36 cellular contexts compared by ENCODE assay signal in the genomic region with DNA sequence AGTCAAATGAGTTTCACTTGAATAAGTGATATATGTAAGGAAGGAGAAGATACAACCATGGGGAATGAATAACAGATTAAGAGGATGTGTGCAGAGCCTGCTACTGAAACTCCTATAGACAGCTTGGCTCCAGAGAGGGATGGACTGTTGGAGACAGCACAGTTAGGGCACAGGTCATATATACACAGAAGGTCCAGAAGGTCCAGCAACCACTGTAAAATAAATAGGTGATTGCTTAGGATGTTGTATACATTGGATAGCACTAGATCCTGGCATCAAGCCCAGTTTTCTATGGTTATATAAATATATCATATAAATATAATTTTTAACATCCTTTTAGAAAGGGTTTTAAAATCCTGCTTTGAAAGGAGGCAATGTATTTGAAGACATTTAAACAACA.
"Had no signal": no experiment of that assay in that cellular context is flagged by ENCODE, and none has a peak within 500 bp of the region (broad histone marks: within the 10 kb centered on the region; RNA-seq: fewer than 3 reads in every experiment).

No MANE protein-coding gene starts in this region.

- H3K27me3 ChIP-seq: brain microvascular endothelial cell, MG63, Peyer's patch had no signal

- DNase-seq: activated B cell treated with CpG ODN at 0.5 μM for 24 hours; activated CD4-positive, alpha-beta memory T cell treated with anti-CD3 and anti-CD28 coated beads for 36 hours; activated CD4-positive, alpha-beta T cell treated with anti-CD3 and anti-CD28 coated beads for 4 hours; activated CD4-positive, alpha-beta T cell treated with anti-CD3 and anti-CD28 coated beads, Interleukin-2, amount 50 U/mL, for 1 hour; activated CD4-positive, CD25-positive, alpha-beta regulatory T cell treated with anti-CD3 and anti-CD28 coated beads, Interleukin-2, amount 50 U/mL, for 72 hours; activated CD8-positive, alpha-beta memory T cell treated with anti-CD3 and anti-CD28 coated beads, Interleukin-2, amount 50 U/mL, for 4 hours; activated naive CD4-positive, alpha-beta T cell treated with anti-CD3 and anti-CD28 coated beads, Interleukin-2, amount 10 ng/mL, durations not matched to agents 7 days and 5 days; activated T-cell treated with anti-CD3 and anti-CD28 coated beads for 4 hours; activated T-cell treated with anti-CD3 and anti-CD28 coated beads, Interleukin-2, amount 50 U/mL, for 4 hours; amniotic stem cell; aorta; brain microvascular endothelial cell; central memory CD4-positive, alpha-beta T cell; Kasumi-1; KG1; MG63; NCI-H1048; NCI-H1105 treated with DMSO at 0.1 percent for 48 hours; NCI-H1436; NCI-H1694; NCI-H2029; NCI-H345; NCI-H524 treated with DMSO at 0.1 percent for 48 hours; NCI-H748 treated with DMSO at 0.1 percent for 48 hours; NK-92 treated with Interleukin-12 subunit alpha and Interleukin-12 subunit beta, amount 100 ng/mL, for 24 hours; PC-3; Peyer's patch; RPMI8226; SIG-M5; SW 1271; T-helper 1 cell; T-helper 2 cell; T-helper 9 cell had no signal

- H3K4me1 ChIP-seq: Peyer's patch had no signal

- H3K36me3 ChIP-seq: brain microvascular endothelial cell, MG63, Peyer's patch had no signal

- H3K4me1 Mint-ChIP-seq: activated B cell treated with CpG ODN at 0.5 μM for 24 hours; activated naive CD4-positive, alpha-beta T cell treated with anti-CD3 and anti-CD28 coated beads, Interleukin-2, amount 10 ng/mL, durations not matched to agents 7 days and 5 days had no signal

- H3K4me3 ChIP-seq: MG63, Peyer's patch had no signal

- H3K27ac Mint-ChIP-seq: activated B cell treated with CpG ODN at 0.5 μM for 24 hours; activated CD4-positive, alpha-beta memory T cell treated with anti-CD3 and anti-CD28 coated beads for 36 hours; activated naive CD4-positive, alpha-beta T cell treated with anti-CD3 and anti-CD28 coated beads, Interleukin-2, amount 10 ng/mL, durations not matched to agents 7 days and 5 days; activated naive CD8-positive, alpha-beta T cell; activated T-helper 1 cell treated with anti-CD3 and anti-CD28 coated beads, Interleukin-12 subunit alpha, Interleukin-12 subunit beta, Interleukin-2, Interleukin-4 antibody, amounts not matched to agents 30 ng/mL and 10 ng/mL and 1 ng/mL, durations not matched to agents 14 hours and 24 hours and 36 hours had no signal

- H3K27ac ChIP-seq: brain microvascular endothelial cell, Peyer's patch, VCaP had no signal

- H3K4me3 Mint-ChIP-seq: activated B cell treated with CpG ODN at 0.5 μM for 24 hours; activated CD4-positive, alpha-beta memory T cell treated with anti-CD3 and anti-CD28 coated beads for 36 hours; activated naive CD4-positive, alpha-beta T cell treated with anti-CD3 and anti-CD28 coated beads, Interleukin-2, amount 10 ng/mL, durations not matched to agents 7 days and 5 days; activated naive CD8-positive, alpha-beta T cell; activated T-cell treated with anti-CD3 and anti-CD28 coated beads, Interleukin-2, amount 50 U/mL, for 4 hours; activated T-helper 1 cell treated with anti-CD3 and anti-CD28 coated beads, Interleukin-12 subunit alpha, Interleukin-12 subunit beta, Interleukin-2, Interleukin-4 antibody, amounts not matched to agents 30 ng/mL and 10 ng/mL and 1 ng/mL, durations not matched to agents 14 hours and 24 hours and 36 hours had no signal

- H3K36me3 Mint-ChIP-seq: activated CD4-positive, alpha-beta memory T cell treated with anti-CD3 and anti-CD28 coated beads for 36 hours; activated naive CD4-positive, alpha-beta T cell treated with anti-CD3 and anti-CD28 coated beads, Interleukin-2, amount 10 ng/mL, durations not matched to agents 7 days and 5 days; activated naive CD8-positive, alpha-beta T cell had no signal

- ATAC-seq: activated T-cell treated with anti-CD3 and anti-CD28 coated beads, Interleukin-2, amount 50 U/mL, for 4 hours; PC-3 had no signal

- H3K27me3 Mint-ChIP-seq: activated B cell treated with CpG ODN at 0.5 μM for 24 hours; activated CD4-positive, alpha-beta memory T cell treated with anti-CD3 and anti-CD28 coated beads for 36 hours; activated naive CD4-positive, alpha-beta T cell treated with anti-CD3 and anti-CD28 coated beads, Interleukin-2, amount 10 ng/mL, durations not matched to agents 7 days and 5 days; activated naive CD8-positive, alpha-beta T cell had no signal

- H3K9me3 ChIP-seq: MG63, Peyer's patch had no signal

- H3K9me3 Mint-ChIP-seq: activated B cell treated with CpG ODN at 0.5 μM for 24 hours; activated CD4-positive, alpha-beta memory T cell treated with anti-CD3 and anti-CD28 coated beads for 36 hours; activated naive CD4-positive, alpha-beta T cell treated with anti-CD3 and anti-CD28 coated beads, Interleukin-2, amount 10 ng/mL, durations not matched to agents 7 days and 5 days; activated T-cell treated with anti-CD3 and anti-CD28 coated beads, Interleukin-2, amount 50 U/mL, for 4 hours; activated T-helper 1 cell treated with anti-CD3 and anti-CD28 coated beads, Interleukin-12 subunit alpha, Interleukin-12 subunit beta, Interleukin-2, Interleukin-4 antibody, amounts not matched to agents 30 ng/mL and 10 ng/mL and 1 ng/mL, durations not matched to agents 14 hours and 24 hours and 36 hours had no signal
